9 cellular contexts compared by ENCODE assay signal in genomic region chr6:158047120-158047518, GRCh38.
A peak's percentile ranks its signal among the peaks of the same experiment; 100 is the strongest.
DNase-seq lines count a peak whose midpoint lies in the region; ATAC-seq and TF ChIP-seq lines count a peak whose summit lies in the region.
"Had no signal": no experiment of that assay in that cellular context is flagged by ENCODE, and none has a peak within 500 bp of the region (broad histone marks: within the 10 kb centered on the region; RNA-seq: fewer than 3 reads in every experiment).

No MANE protein-coding gene starts in this region.

- H3K4me3 ChIP-seq in MM.1S (ENCODE audit: low read length) = no peak overlapping the region

- no peaks in the 10 kb centered on the region for H3K9me3 ChIP-seq in MM.1S (replicated peaks; ENCODE audit: insufficient read depth, low read length)

- H3K27me3 ChIP-seq in MM.1S (replicated peaks; ENCODE audit: insufficient read depth, low read length) (no peaks in the 10 kb centered on the region), foreskin keratinocyte (no peaks in the 10 kb centered on the region)

- peak; percentile 91 for DNase-seq in activated CD8-positive, alpha-beta memory T cell treated with anti-CD3 and anti-CD28 coated beads, Interleukin-2, amount 10 ng/mL, durations not matched to agents 7 days and 5 days
- DNase-seq in glomerular visceral epithelial cell (ENCODE audit: extremely low spot score) (peak; percentile 42), MM.1S (no peak), globus pallidus (ENCODE audit: low spot score) (no peak), NCI-H2081 treated with DMSO at 0.1 percent for 48 hours (lab: John Stamatoyannopoulos, UW) (no peak), foreskin keratinocyte (no peak)
- peak; percentile 28 for DNase-seq in stimulated activated CD8-positive, alpha-beta memory T cell treated with anti-CD3 and anti-CD28 coated beads, Interleukin-15, amount 100 ng/mL, for 24 hours (ENCODE audit: low read depth)
- DNase-seq: SHP77 treated with DMSO at 0.1 percent for 48 hours had no signal

- H2AFZ ChIP-seq in MM.1S (ENCODE audit: low read length) = no peak overlapping the region

- H3K27me3 Mint-ChIP-seq in activated CD8-positive, alpha-beta memory T cell treated with anti-CD3 and anti-CD28 coated beads, Interleukin-2, amount 10 ng/mL, durations not matched to agents 7 days and 5 days = no peaks in the 10 kb centered on the region

- no peaks in the 10 kb centered on the region for H4K20me1 ChIP-seq in MM.1S (ENCODE audit: insufficient read depth, low read length)

- no peak overlapping the region for H3K4me2 ChIP-seq in MM.1S (ENCODE audit: low read depth, low read length)

- no peaks in the 10 kb centered on the region for H3K9me3 Mint-ChIP-seq in activated CD8-positive, alpha-beta memory T cell treated with anti-CD3 and anti-CD28 coated beads, Interleukin-2, amount 10 ng/mL, durations not matched to agents 7 days and 5 days (ENCODE audit: low read depth)

- no peaks in the 10 kb centered on the region for H3K36me3 ChIP-seq in MM.1S (replicated peaks; ENCODE audit: insufficient read depth, low read length)

- ATAC-seq in GM21529 (IDR thresholded peaks at IDR 0.05; ENCODE audit: unreplicated experiment) = peak; percentile 48
- peak; percentile 73 for ATAC-seq in activated CD8-positive, alpha-beta memory T cell treated with anti-CD3 and anti-CD28 coated beads, Interleukin-2, amount 10 ng/mL, durations not matched to agents 7 days and 5 days
- no peak for ATAC-seq in foreskin keratinocyte

- TF ChIP-seq CTCF in MM.1S (IDR thresholded peaks at IDR 0.05; ENCODE audit: low read length) (no peak), foreskin keratinocyte (conservative IDR thresholded peaks at IDR 0.05) (no peak)

- peak overlapping the region; percentile 9 for H3K4me3 Mint-ChIP-seq in activated CD8-positive, alpha-beta memory T cell treated with anti-CD3 and anti-CD28 coated beads, Interleukin-2, amount 10 ng/mL, durations not matched to agents 7 days and 5 days

- H3K9ac ChIP-seq in MM.1S (ENCODE audit: low read length) = no peak overlapping the region

- H3K27ac Mint-ChIP-seq in activated CD8-positive, alpha-beta memory T cell treated with anti-CD3 and anti-CD28 coated beads, Interleukin-2, amount 10 ng/mL, durations not matched to agents 7 days and 5 days = peak overlapping the region; percentile 83

- no peaks in the 10 kb centered on the region for H3K9me2 ChIP-seq in MM.1S (replicated peaks; ENCODE audit: insufficient read depth, low read length)

- H3F3A ChIP-seq in MM.1S (ENCODE audit: insufficient read depth, low read length) = no peaks in the 10 kb centered on the region

- CTCF ChIA-PET in activated CD8-positive, alpha-beta memory T cell treated with anti-CD3 and anti-CD28 coated beads, Interleukin-2, amount 10 ng/mL, durations not matched to agents 7 days and 5 days (lab: Charles Lee) = interaction anchor here (1.1 to 3.8 kb wide), 7 partner anchors 9 to 67 kb away, joined by 4 to 23 read pairs (median 8); no protein-coding TSS in a partner anchor

- peaks cover 36% of the 10 kb centered on the region for H3K4me1 Mint-ChIP-seq in activated CD8-positive, alpha-beta memory T cell treated with anti-CD3 and anti-CD28 coated beads, Interleukin-2, amount 10 ng/mL, durations not matched to agents 7 days and 5 days

- H3K36me3 Mint-ChIP-seq in activated CD8-positive, alpha-beta memory T cell treated with anti-CD3 and anti-CD28 coated beads, Interleukin-2, amount 10 ng/mL, durations not matched to agents 7 days and 5 days = peaks cover 34% of the 10 kb centered on the region

- no peaks in the 10 kb centered on the region for H3K79me2 ChIP-seq in MM.1S (ENCODE audit: low read length)

- H3K27ac ChIP-seq in MM.1S (ENCODE audit: low read length) (no peak overlapping the region), foreskin keratinocyte (no peak overlapping the region)

- H3K4me1 ChIP-seq in MM.1S (ENCODE audit: low read length) (no peaks in the 10 kb centered on the region), foreskin keratinocyte (peaks cover 6% of the 10 kb centered on the region)

Comparison
In these comparisons a context has a peak if more than half of its experiments do, and no peak if none do; other contexts are left out.
1. DNase-seq: peak in activated CD8-positive, alpha-beta memory T cell treated with anti-CD3 and anti-CD28 coated beads, Interleukin-2, amount 10 ng/mL, durations not matched to agents 7 days and 5 days (single experiment), glomerular visceral epithelial cell (single experiment) and stimulated activated CD8-positive, alpha-beta memory T cell treated with anti-CD3 and anti-CD28 coated beads, Interleukin-15, amount 100 ng/mL, for 24 hours (single experiment); none in MM.1S (single experiment), globus pallidus (single experiment), NCI-H2081 treated with DMSO at 0.1 percent for 48 hours (single experiment) and foreskin keratinocyte (0 of 2).